8 cellular contexts compared by ENCODE assay signal in the genomic region with DNA sequence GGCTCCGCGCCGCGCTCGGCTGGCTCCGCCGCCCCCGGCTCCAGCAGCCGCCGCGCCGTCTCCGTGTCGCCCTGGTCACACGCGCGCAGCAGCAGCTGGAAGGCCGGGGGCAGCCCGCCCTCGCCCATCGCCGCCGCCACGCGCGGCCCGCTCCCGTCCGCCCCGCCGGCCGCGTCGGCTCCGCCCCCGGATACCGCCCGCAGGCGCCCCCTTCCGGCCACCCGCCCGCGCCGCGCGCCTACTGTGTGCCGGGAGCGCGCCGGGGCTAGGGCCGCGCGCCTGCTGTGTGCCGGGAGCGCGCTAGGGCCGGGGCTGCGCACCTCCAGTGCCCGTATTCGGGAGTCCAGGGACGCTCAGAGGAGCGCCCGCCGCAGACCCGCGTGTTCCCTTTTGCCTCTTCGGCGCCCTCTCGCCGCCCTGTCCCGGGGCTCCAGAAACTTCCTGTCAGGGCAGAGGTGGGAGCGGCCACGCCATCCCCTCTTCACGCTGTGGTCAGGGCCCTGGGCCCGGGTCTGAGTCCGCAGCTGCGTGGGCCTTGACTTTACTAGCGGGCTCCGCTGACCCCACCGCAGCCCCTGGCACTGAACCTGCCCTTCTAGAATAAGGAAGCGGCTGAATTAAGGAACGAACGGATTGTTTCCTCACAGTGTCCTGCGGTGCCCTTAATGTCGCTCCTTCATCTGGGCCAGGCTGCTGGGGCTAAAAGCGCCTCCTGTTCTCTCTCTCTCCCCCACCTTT. TPM values are rescaled to one million over a fixed set of nuclear protein-coding genes. Genes with fewer than 3 reads are reported as not detected.
DNase-seq lines count a peak whose midpoint lies in the region; ATAC-seq, FAIRE-seq and TF ChIP-seq lines count a peak whose summit lies in the region.

A gene (minus strand): TSS at position 192 of the 738 bp plus-strand sequence. CDS start 64 bp downstream, at position 128.

- FAIRE-seq in HepG2 (lab: Jason Lieb, UNC): no peak

- peak; percentile 57; the same call in 1 of the 2 replicates for TF ChIP-seq CTCF in HepG2 (CRISPR knock-in tag; IDR thresholded peaks at IDR 0.05)

- H3K4me1 Mint-ChIP-seq in activated CD4-positive, alpha-beta T cell treated with anti-CD3 and anti-CD28 coated beads, Interleukin-2, amount 10 ng/mL, durations not matched to agents 7 days and 5 days: peaks cover 18% of the 10 kb centered on the region

- intact Hi-C loops in HepG2 (cut with micrococcal nuclease; ENCODE audit: unreplicated experiment): no loop called here

- peaks cover 16% of the 10 kb centered on the region for H3K9me3 Mint-ChIP-seq in activated CD4-positive, alpha-beta T cell treated with anti-CD3 and anti-CD28 coated beads, Interleukin-2, amount 10 ng/mL, durations not matched to agents 7 days and 5 days

- peak within 1 kb of the TSS; percentile 64 to 74 (median 66) for H3K4me3 ChIP-seq in HepG2 (replicated peaks in 1 of 3; ENCODE audit: insufficient read depth in 1 of 3, low read depth in 2 of 3, low read length in 3 of 3)

- peak within 1 kb of the TSS; percentile 83 for H3K4me2 ChIP-seq in HepG2 (ENCODE audit: low read depth, low read length)

- POLR2A ChIA-PET in activated CD4-positive, alpha-beta T cell treated with anti-CD3 and anti-CD28 coated beads, Interleukin-2, amount 10 ng/mL, durations not matched to agents 7 days and 5 days (lab: Charles Lee): no interaction called here
- POLR2A ChIA-PET in HepG2 (lab: Yijun Ruan, JAX): no interaction called here

- peak within 1 kb of the TSS; percentile 76 for H3K27ac Mint-ChIP-seq in activated CD4-positive, alpha-beta T cell treated with anti-CD3 and anti-CD28 coated beads, Interleukin-2, amount 10 ng/mL, durations not matched to agents 7 days and 5 days

- 0 out of 2 replicates have a peak, but pooled peaks cover 9% of the 10 kb centered on the region for H3K9me3 ChIP-seq in HepG2 (ENCODE audit: low read length)

- no peaks in the 10 kb centered on the region for H3K79me2 ChIP-seq in HepG2 (ENCODE audit: insufficient read depth, low read length)

- peaks cover 11% of the 10 kb centered on the region for H3K4me1 ChIP-seq in HepG2 (ENCODE audit: insufficient read depth, low read length)

- H3K27me3 Mint-ChIP-seq in activated CD4-positive, alpha-beta T cell treated with anti-CD3 and anti-CD28 coated beads, Interleukin-2, amount 10 ng/mL, durations not matched to agents 7 days and 5 days: peaks cover 8% of the 10 kb centered on the region

- no TSS peak for BruUV-seq in HepG2 (replicated peaks; lab: Mats Ljungman, UMichigan)

- peak; percentile 65 for ATAC-seq in HG02938 (IDR thresholded peaks at IDR 0.05; ENCODE audit: unreplicated experiment)
- ATAC-seq in HepG2: peak; percentile 88

- H3K9ac ChIP-seq in HepG2 (ENCODE audit: insufficient read depth, low read depth, low read length): peak within 1 kb of the TSS; percentile 64

- peaks cover 7% of the 10 kb centered on the region for H3K36me3 Mint-ChIP-seq in activated CD4-positive, alpha-beta T cell treated with anti-CD3 and anti-CD28 coated beads, Interleukin-2, amount 10 ng/mL, durations not matched to agents 7 days and 5 days (ENCODE audit: low read depth)

- no peak within 1 kb of the TSS for H2AFZ ChIP-seq in HepG2 (ENCODE audit: low read length)

- DNase-seq in NCI-H524 (lab: John Stamatoyannopoulos, UW): peak; percentile 48 to 81
- DNase-seq in NCI-H524 treated with DMSO at 0.1 percent for 48 hours (lab: John Stamatoyannopoulos, UW): no peak
- peak; percentile 83 for DNase-seq in NCI-H2227 (lab: John Stamatoyannopoulos, UW; ENCODE audit: unreplicated experiment)
- peak; percentile 79 for DNase-seq in activated CD4-positive, alpha-beta T cell treated with anti-CD3 and anti-CD28 coated beads, Interleukin-2, amount 10 ng/mL, durations not matched to agents 7 days and 5 days
- peak; percentile 58 for DNase-seq in dedifferentiated amniotic fluid mesenchymal stem cell (ENCODE audit: extremely low spot score)
- DNase-seq in HepG2 (ENCODE audit: low spot score): peak; percentile 33
- peak; percentile 83 to 91 for DNase-seq in stimulated activated CD4-positive, alpha-beta T cell treated with anti-CD3 and anti-CD28 coated beads, Interleukin-2, amount 100 ng/mL, for 48 hours

- 79% methylated on average over 9 of the region's 86 CpGs for WGBS in HepG2 (ENCODE audit: low lambda C conversion rate)

- peak within 1 kb of the TSS; percentile 78 for H3K4me3 Mint-ChIP-seq in activated CD4-positive, alpha-beta T cell treated with anti-CD3 and anti-CD28 coated beads, Interleukin-2, amount 10 ng/mL, durations not matched to agents 7 days and 5 days

- H4K20me1 ChIP-seq in HepG2 (ENCODE audit: insufficient read depth, low read length): no peaks in the 10 kb centered on the region

- TF ChIP-seq POLR2A in HepG2 (IDR thresholded peaks at IDR 0.05; ENCODE audit: insufficient read depth in 1 of 2, low read depth in 2 of 2, low read length in 2 of 2): no peak

- H3K27me3 ChIP-seq in HepG2 (ENCODE audit: control insufficient read depth in 1 of 2, insufficient read depth in 2 of 2, low read length in 2 of 2): peaks cover 2 to 6% of the 10 kb centered on the region in 2 experiments; a peak in 2 of 5 replicates

- 0 out of 2 replicates have a peak, but pooled peaks have one; percentile 46 for TF ChIP-seq RAD21 in HepG2 (CRISPR knock-in tag; IDR thresholded peaks at IDR 0.05)

- in situ Hi-C loops in HepG2 (cut with HindIII; ENCODE audit: extremely low pct_ligation_motif_present, low pct_unique_long_range_greater_than_20kb): no loop called here

- H3K36me3 ChIP-seq in HepG2 (replicated peaks in 1 of 2; ENCODE audit: control insufficient read depth in 1 of 2, insufficient read depth in 2 of 2, low read length in 2 of 2): no peaks in the 10 kb centered on the region

- CTCF ChIA-PET in activated CD4-positive, alpha-beta T cell treated with anti-CD3 and anti-CD28 coated beads, Interleukin-2, amount 10 ng/mL, durations not matched to agents 7 days and 5 days (lab: Charles Lee): interaction anchor here (0.5 to 1.6 kb wide), 2 partner anchors 20 to 347 kb away, joined by 3 to 5 read pairs; no protein-coding TSS in a partner anchor
- CTCF ChIA-PET in HepG2 (lab: Yijun Ruan, JAX; ENCODE audit: low intra/inter-chr PET ratio, low total read pairs): interaction anchor here (1.3 to 1.4 kb wide), 2 partner anchors 21 to 481 kb away, joined by 4 to 5 read pairs; no protein-coding TSS in a partner anchor

- no peak for TF ChIP-seq EP300 in HepG2 (IDR thresholded peaks at IDR 0.05; ENCODE audit: low read depth in 2 of 2, low read length in 2 of 2)
- no peak for TF ChIP-seq EP300 in HepG2 (CRISPR knock-in tag; IDR thresholded peaks at IDR 0.05; ENCODE audit: borderline replicate concordance)

- H3K27ac ChIP-seq in HepG2 (ENCODE audit: extremely low read length, insufficient read depth, low read length): no peak within 1 kb of the TSS

TF ChIP-seq in HepG2, 621 proteins besides CTCF, POLR2A, EP300 and RAD21 (continues in another document):
- TF ChIP-seq RFXAP (CRISPR knock-in tag; IDR thresholded peaks at IDR 0.05; ENCODE audit: borderline replicate concordance) (no peak), YEATS4 (CRISPR knock-in tag; IDR thresholded peaks at IDR 0.05; ENCODE audit: borderline replicate concordance) (peak; percentile 58; the same call in 1 of the 2 replicates), ZFX (CRISPR knock-in tag; IDR thresholded peaks at IDR 0.05; ENCODE audit: low read depth) (peak; percentile 41; the same call in 1 of the 2 replicates), ZSCAN21 (CRISPR knock-in tag; IDR thresholded peaks at IDR 0.05; ENCODE audit: borderline replicate concordance) (no peak)
- TF ChIP-seq, protein P1, sequence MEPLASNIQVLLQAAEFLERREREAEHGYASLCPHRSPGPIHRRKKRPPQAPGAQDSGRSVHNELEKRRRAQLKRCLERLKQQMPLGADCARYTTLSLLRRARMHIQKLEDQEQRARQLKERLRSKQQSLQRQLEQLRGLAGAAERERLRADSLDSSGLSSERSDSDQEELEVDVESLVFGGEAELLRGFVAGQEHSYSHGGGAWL (CRISPR knock-in tag; IDR thresholded peaks at IDR 0.05): no peak

RNA-seq across cellular contexts. Expression of the gene that starts here (rescaled TPM):
- total RNA-seq in activated CD4-positive, alpha-beta T cell treated with anti-CD3 and anti-CD28 coated beads, Interleukin-2, amount 10 ng/mL, durations not matched to agents 7 days and 5 days: 1 to 10 TPM; 5.6 to 5.9 TPM
- 7.0 and 8.8 TPM in 2 replicates for total RNA-seq in HepG2 (2016; rRNA removed; fragmentation: Illumina TruSeq; extraction: Trizol)
- 20.5 and 22.8 TPM in 2 replicates for total RNA-seq in HepG2 (2016; cell fraction: cytosol; rRNA removed; fragmentation: Illumina TruSeq; extraction: Trizol; ENCODE audit: low read depth)
- 6.5 and 9.0 TPM in 2 replicates for total RNA-seq in HepG2 (2016; cell fraction: insoluble cytoplasmic fraction; rRNA removed; fragmentation: Illumina TruSeq; extraction: Trizol)
- total RNA-seq in HepG2 (2016; cell fraction: membrane; rRNA removed; fragmentation: Illumina TruSeq; extraction: Trizol): 20.3 and 21.8 TPM in 2 replicates
- total RNA-seq in HepG2 (2016; cell fraction: nucleus; rRNA removed; fragmentation: Illumina TruSeq; extraction: Trizol): 4.9 and 8.5 TPM in 2 replicates
- polyA plus RNA-seq in HepG2 (2011; rRNA removed): 9.5 and 10.7 TPM in 2 replicates
- polyA plus RNA-seq in HepG2 (2011; cell fraction: cytosol; rRNA removed): 8.8 and 12.0 TPM in 2 replicates
- 24.5 and 25.8 TPM in 2 replicates for polyA plus RNA-seq in HepG2 (2011; cell fraction: nucleus; rRNA removed)
- polyA plus RNA-seq in HepG2 (2012): 7.1 and 10.8 TPM in 2 replicates
- 26.8 and 27.0 TPM in 2 replicates for polyA plus RNA-seq in HepG2 (2016; cell fraction: cytosol; fragmentation: Illumina TruSeq; extraction: Trizol; ENCODE audit: low read depth)
- 6.2 and 8.9 TPM in 2 replicates for polyA plus RNA-seq in HepG2 (2016; cell fraction: insoluble cytoplasmic fraction; fragmentation: Illumina TruSeq; extraction: Trizol; ENCODE audit: low read depth)
- 22.6 and 25.9 TPM in 2 replicates for polyA plus RNA-seq in HepG2 (2016; cell fraction: membrane; fragmentation: Illumina TruSeq; extraction: Trizol; ENCODE audit: low read depth)
- polyA plus RNA-seq in HepG2 (2016; cell fraction: nucleus; fragmentation: Illumina TruSeq; extraction: Trizol; ENCODE audit: insufficient read depth, low read depth): 15.9 and 18.2 TPM in 2 replicates
- polyA minus RNA-seq in HepG2 (2011; rRNA and poly(A)+ RNA removed; ENCODE audit: low replicate concordance): 12.2 and 13.0 TPM in 2 replicates
- 4.2 and 4.9 TPM in 2 replicates for polyA minus RNA-seq in HepG2 (2011; cell fraction: cytosol; rRNA and poly(A)+ RNA removed)
- polyA minus RNA-seq in HepG2 (2011; cell fraction: nucleus; rRNA and poly(A)+ RNA removed): 5.9 and 9.3 TPM in 2 replicates
